ENCODE assay signal across 8 cellular contexts in genomic region chr1:119367332-119368124, GRCh38. TPM values are rescaled to one million over a fixed set of nuclear protein-coding genes. Genes with fewer than 3 reads are reported as not detected.
A peak's percentile ranks its signal among the peaks of the same experiment; 100 is the strongest.
DNase-seq lines count a peak whose midpoint lies in the region; ATAC-seq and TF ChIP-seq lines count a peak whose summit lies in the region.

No MANE protein-coding gene starts in this region.

- no TSS peak for BruUV-seq in A673 (replicated peaks; lab: Mats Ljungman, UMichigan)

- no peak overlapping the region for H3K27ac ChIP-seq in A673 (ENCODE audit: low read depth, low read length, poor library complexity, severe bottlenecking)

- H3K4me1 ChIP-seq in A673 (ENCODE audit: insufficient read depth, low read length, poor library complexity, severe bottlenecking) = peaks cover 7% of the 10 kb centered on the region

- TF ChIP-seq CTCF in A673 (conservative IDR thresholded peaks at IDR 0.05; ENCODE audit: low read depth, low read length) = peak; percentile 83
- TF ChIP-seq CTCF in GM12874 (IDR thresholded peaks at IDR 0.05; ENCODE audit: insufficient read depth, low read depth, low read length) = peak; percentile 90
- TF ChIP-seq CTCF in omental fat pad (IDR thresholded peaks at IDR 0.05) = peak in 2 of 3 donors; percentile 59 to 71

- H3K4me3 ChIP-seq in A673 (ENCODE audit: low read depth, low read length, poor library complexity, severe bottlenecking) = no peak overlapping the region

- ATAC-seq in omental fat pad (ENCODE audit: low FRiP score) (peak; percentile 47), GM21515 (IDR thresholded peaks at IDR 0.05; ENCODE audit: unreplicated experiment) (no peak)

- POLR2A ChIA-PET in A673 (lab: Charles Lee; ENCODE audit: low non-redundant PET) = no interaction called here

- H3K9me3 ChIP-seq in A673 (ENCODE audit: low read depth, low read length, poor library complexity, severe bottlenecking) = no peaks in the 10 kb centered on the region

- H3K36me3 ChIP-seq in A673 (ENCODE audit: insufficient read depth, low read length, poor library complexity, severe bottlenecking) = no peaks in the 10 kb centered on the region

- CTCF ChIA-PET in A673 (lab: Charles Lee) = interaction anchor here (1.5 kb wide), 1 partner anchor 92 kb away, joined by 8 read pairs; no protein-coding TSS in a partner anchor

- peak; percentile 54 for DNase-seq in A673 (ENCODE audit: low spot score)
- DNase-seq in NCI-H82 treated with DMSO at 0.1 percent for 48 hours (lab: John Stamatoyannopoulos, UW; ENCODE audit: unreplicated experiment) = peak; percentile 36
- DNase-seq in epidermal melanocyte (ENCODE audit: insufficient read length, low spot score) = peak; percentile 40
- DNase-seq in omental fat pad (ENCODE audit: low spot score) = no peak
- no peak for DNase-seq in NOMO-1 treated with dmso at 0.1 percent for 144 hours (lab: John Stamatoyannopoulos, UW; ENCODE audit: unreplicated experiment)
- no peak for DNase-seq in activated naive CD4-positive, alpha-beta T cell (lab: John Stamatoyannopoulos, UW)

- H3K27me3 ChIP-seq in A673 (replicated peaks; ENCODE audit: insufficient read depth, low read depth, low read length, poor library complexity) = peaks cover 3% of the 10 kb centered on the region

- intact Hi-C loops in A673 (cut with micrococcal nuclease; ENCODE audit: unreplicated experiment) = loop anchor here (1.0 to 10.0 kb wide), 4 partner anchors 81 to 1290 kb away; no protein-coding TSS in a partner anchor

RNA-seq across cellular contexts. Expression of gene HAO2, which starts 1.1 kb away (rescaled TPM):
- total RNA-seq in A673 (2021) (not detected in 2 replicates), omental fat pad (not detected)

RNA-seq across cellular contexts. Expression of gene HSD3B2, which starts 47.4 kb away (rescaled TPM):
- total RNA-seq in A673 (2021) (not detected in 2 replicates), omental fat pad (under 1 TPM in 1 of 4 donors, not detected in 3; 0.63 TPM)

Comparison
In these comparisons a context has a peak if more than half of its experiments do, and no peak if none do; other contexts are left out.
1. DNase-seq: peak in A673 (single experiment), NCI-H82 treated with DMSO at 0.1 percent for 48 hours (single experiment) and epidermal melanocyte (single experiment); none in omental fat pad (single experiment), NOMO-1 treated with dmso at 0.1 percent for 144 hours (single experiment) and activated naive CD4-positive, alpha-beta T cell (0 of 4).
2. Peak in every context shown above with its lines, with median percentiles within 50 percentile points of each other: CTCF ChIP-seq.